ENCODE assay signal across 9 cellular contexts in the genomic region with DNA sequence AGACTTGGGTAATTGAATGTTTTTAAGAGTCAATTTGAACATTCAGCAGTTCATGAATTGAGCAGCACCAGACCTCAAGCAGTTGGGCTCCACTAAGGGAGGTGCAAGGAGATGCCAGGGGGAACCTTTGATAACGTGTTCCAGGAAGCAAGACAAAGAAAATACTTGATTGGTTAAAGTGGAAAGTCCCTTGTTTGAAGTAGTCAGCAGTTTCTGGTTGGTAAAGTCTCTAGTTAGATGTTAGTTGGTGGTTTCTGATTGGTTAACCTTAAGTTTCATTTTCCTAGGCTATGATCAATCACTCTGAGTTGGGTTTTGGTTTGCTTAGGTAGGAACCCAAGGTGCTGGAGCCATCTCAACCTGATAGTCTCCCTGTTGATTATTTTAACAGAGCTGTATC. TPM values are rescaled to one million over a fixed set of nuclear protein-coding genes. Genes with fewer than 3 reads are reported as not detected.
DNase-seq lines count a peak whose midpoint lies in the region; ATAC-seq, FAIRE-seq and TF ChIP-seq lines count a peak whose summit lies in the region.
"Had no signal": no experiment of that assay in that cellular context is flagged by ENCODE, and none has a peak within 500 bp of the region (broad histone marks: within the 10 kb centered on the region; RNA-seq: fewer than 3 reads in every experiment).

No MANE protein-coding gene starts in this region.

- no peaks in the 10 kb centered on the region for H3K36me3 ChIP-seq in kidney (ENCODE audit: control insufficient read depth in 1 of 2, insufficient read depth in 2 of 2, low read length in 2 of 2)
- H3K36me3 ChIP-seq: colonic mucosa had no signal

- intact Hi-C loops in activated T-helper 1 cell treated with anti-CD3 and anti-CD28 coated beads, Interleukin-12 subunit alpha, Interleukin-12 subunit beta, Interleukin-2, Interleukin-4 antibody, amounts not matched to agents 30 ng/mL and 10 ng/mL and 1 ng/mL, durations not matched to agents 14 hours and 24 hours and 36 hours (cut with micrococcal nuclease), result loop anchor here (1.0 to 10.0 kb wide), 9 partner anchors 62 to 912 kb away; a partner anchor contains a TSS
- intact Hi-C loops in kidney (cut with DNase I) (no loop called here), left colon (cut with DNase I, micrococcal nuclease) (no loop called here)

- peaks cover 50% of the 10 kb centered on the region for H3K4me1 Mint-ChIP-seq in activated T-helper 1 cell treated with anti-CD3 and anti-CD28 coated beads, Interleukin-12 subunit alpha, Interleukin-12 subunit beta, Interleukin-2, Interleukin-4 antibody, amounts not matched to agents 30 ng/mL and 10 ng/mL and 1 ng/mL, durations not matched to agents 14 hours and 24 hours and 36 hours (ENCODE audit: low read depth)

- peak overlapping the region; percentile 71 for H3K4me3 Mint-ChIP-seq in activated T-helper 1 cell treated with anti-CD3 and anti-CD28 coated beads, Interleukin-12 subunit alpha, Interleukin-12 subunit beta, Interleukin-2, Interleukin-4 antibody, amounts not matched to agents 30 ng/mL and 10 ng/mL and 1 ng/mL, durations not matched to agents 14 hours and 24 hours and 36 hours

- no peaks in the 10 kb centered on the region for H3K27me3 Mint-ChIP-seq in activated T-helper 1 cell treated with anti-CD3 and anti-CD28 coated beads, Interleukin-12 subunit alpha, Interleukin-12 subunit beta, Interleukin-2, Interleukin-4 antibody, amounts not matched to agents 30 ng/mL and 10 ng/mL and 1 ng/mL, durations not matched to agents 14 hours and 24 hours and 36 hours (ENCODE audit: insufficient read depth)

- ATAC-seq in GM18873 (IDR thresholded peaks at IDR 0.05; ENCODE audit: low FRiP score, unreplicated experiment) (peak; percentile 68), HG03354 (IDR thresholded peaks at IDR 0.05; ENCODE audit: poor library complexity, severe bottlenecking, unreplicated experiment) (peak; percentile 45), left colon (no peak)

- peaks cover 32% of the 10 kb centered on the region for H3K36me3 Mint-ChIP-seq in activated T-helper 1 cell treated with anti-CD3 and anti-CD28 coated beads, Interleukin-12 subunit alpha, Interleukin-12 subunit beta, Interleukin-2, Interleukin-4 antibody, amounts not matched to agents 30 ng/mL and 10 ng/mL and 1 ng/mL, durations not matched to agents 14 hours and 24 hours and 36 hours (ENCODE audit: low read depth)

- no peak for FAIRE-seq in kidney (lab: Jason Lieb, UNC)

- no peak overlapping the region for H3K4me3 ChIP-seq in kidney (ENCODE audit: low read length in 2 of 2)
- H3K4me3 ChIP-seq: colonic mucosa had no signal

- peaks cover 12% of the 10 kb centered on the region for H3K9me3 Mint-ChIP-seq in activated T-helper 1 cell treated with anti-CD3 and anti-CD28 coated beads, Interleukin-12 subunit alpha, Interleukin-12 subunit beta, Interleukin-2, Interleukin-4 antibody, amounts not matched to agents 30 ng/mL and 10 ng/mL and 1 ng/mL, durations not matched to agents 14 hours and 24 hours and 36 hours

- peak overlapping the region; percentile 96 for H3K27ac Mint-ChIP-seq in activated T-helper 1 cell treated with anti-CD3 and anti-CD28 coated beads, Interleukin-12 subunit alpha, Interleukin-12 subunit beta, Interleukin-2, Interleukin-4 antibody, amounts not matched to agents 30 ng/mL and 10 ng/mL and 1 ng/mL, durations not matched to agents 14 hours and 24 hours and 36 hours

- peak; percentile 65 for DNase-seq in activated T-helper 1 cell treated with anti-CD3 and anti-CD28 coated beads, Interleukin-12 subunit alpha, Interleukin-12 subunit beta, Interleukin-2, Interleukin-4 antibody, amounts not matched to agents 30 ng/mL and 10 ng/mL and 1 ng/mL, durations not matched to agents 14 hours and 24 hours and 36 hours (ENCODE audit: low spot score)
- DNase-seq in stimulated activated CD4-positive, alpha-beta T cell treated with anti-CD3 and anti-CD28 coated beads, Interleukin-2, amount 100 ng/mL, for 24 hours, result peak; percentile 32 to 55
- DNase-seq in kidney (no peak), left colon (no peak), 8988T (no peak), COLO829 (ENCODE audit: low spot score) (no peak)
- DNase-seq: colonic mucosa had no signal

- no peaks in the 10 kb centered on the region for H3K9me3 ChIP-seq in kidney (ENCODE audit: control insufficient read depth in 1 of 2, low read length in 2 of 2)
- H3K9me3 ChIP-seq: colonic mucosa had no signal

- H3K4me1 ChIP-seq in kidney (ENCODE audit: control insufficient read depth in 1 of 2, insufficient read depth in 1 of 2, low read depth in 1 of 2, low read length in 2 of 2), result peaks cover 0 to 2% of the 10 kb centered on the region in 2 donors
- H3K4me1 ChIP-seq: colonic mucosa had no signal

- no peak for TF ChIP-seq CTCF in kidney (IDR thresholded peaks at IDR 0.05; ENCODE audit: borderline replicate concordance, extremely low read depth, insufficient read depth)

- no peak overlapping the region for H3K9ac ChIP-seq in kidney (ENCODE audit: low read length in 2 of 2)

- H3K27ac ChIP-seq in kidney (ENCODE audit: low read depth in 2 of 2, low read length in 2 of 2), result peak overlapping the region in 1 of 2 donors; percentile 17
- H3K27ac ChIP-seq: colonic mucosa had no signal

RNA-seq across cellular contexts. Expression of a gene that starts 4.0 kb away (rescaled TPM):
- 6.0 and 9.1 TPM in 2 replicates for total RNA-seq in activated T-helper 1 cell treated with anti-CD3 and anti-CD28 coated beads, Interleukin-12 subunit alpha, Interleukin-12 subunit beta, Interleukin-2, Interleukin-4 antibody, amounts not matched to agents 30 ng/mL and 10 ng/mL and 1 ng/mL, durations not matched to agents 14 hours and 24 hours and 36 hours
- total RNA-seq in kidney (15.7 TPM), left colon (1 to 10 TPM; 7.5 to 8.9 TPM)
- polyA plus RNA-seq in kidney (ENCODE audit: insufficient read depth, low read depth, low replicate concordance), result 7.4 TPM

Comparison
In these comparisons a context has a peak if more than half of its experiments do, and no peak if none do; other contexts are left out.
1. DNase-seq: peak in activated T-helper 1 cell treated with anti-CD3 and anti-CD28 coated beads, Interleukin-12 subunit alpha, Interleukin-12 subunit beta, Interleukin-2, Interleukin-4 antibody, amounts not matched to agents 30 ng/mL and 10 ng/mL and 1 ng/mL, durations not matched to agents 14 hours and 24 hours and 36 hours (single experiment) and stimulated activated CD4-positive, alpha-beta T cell treated with anti-CD3 and anti-CD28 coated beads, Interleukin-2, amount 100 ng/mL, for 24 hours (2 of 2); none in kidney (single experiment), left colon (0 of 2), 8988T (single experiment) and COLO829 (single experiment).